13 cellular contexts compared by ENCODE assay signal in genomic region chr2:11998218-11998617, GRCh38.
DNase-seq lines count a peak whose midpoint lies in the region; ATAC-seq and TF ChIP-seq lines count a peak whose summit lies in the region.
"Had no signal": no experiment of that assay in that cellular context is flagged by ENCODE, and none has a peak within 500 bp of the region (broad histone marks: within the 10 kb centered on the region; RNA-seq: fewer than 3 reads in every experiment).

No MANE protein-coding gene starts in this region.

- peaks cover 16% of the 10 kb centered on the region for H3K4me1 Mint-ChIP-seq in memory B cell

- no peaks in the 10 kb centered on the region for H3K9me2 ChIP-seq in SK-N-SH

- no peak overlapping the region for H3K4me3 Mint-ChIP-seq in memory B cell

- CTCF ChIA-PET in SK-N-SH (lab: Yijun Ruan, JAX): interaction anchor here (0.7 to 1.0 kb wide), 2 partner anchors 17 to 23 kb away, joined by 3 to 4 read pairs; no protein-coding TSS in a partner anchor

- POLR2A ChIA-PET in SK-N-SH (lab: Yijun Ruan, JAX): no interaction called here

- no peak overlapping the region for H2AFZ ChIP-seq in SK-N-SH (ENCODE audit: low read depth)
- H2AFZ ChIP-seq: parathyroid adenoma had no signal

- peak; percentile 81 for ATAC-seq in GM18502 (IDR thresholded peaks at IDR 0.05; ENCODE audit: poor library complexity, unreplicated experiment)
- ATAC-seq in HG02610 (IDR thresholded peaks at IDR 0.05; ENCODE audit: unreplicated experiment): peak; percentile 81
- peak; percentile 76 for ATAC-seq in memory B cell (ENCODE audit: low read depth)
- no peak for ATAC-seq in GM18907 (IDR thresholded peaks at IDR 0.05; ENCODE audit: unreplicated experiment)
- ATAC-seq: HCT116 had no signal

- peaks cover 4% of the 10 kb centered on the region for H3K9me3 Mint-ChIP-seq in memory B cell

- H3K36me3 ChIP-seq in SK-N-SH (replicated peaks in 1 of 2; ENCODE audit: control insufficient read depth in 1 of 2, insufficient read depth in 2 of 2, low read length in 1 of 2): no peaks in the 10 kb centered on the region

- no peaks in the 10 kb centered on the region for H3K27me3 ChIP-seq in SK-N-SH (ENCODE audit: insufficient read depth)

- H3K4me3 ChIP-seq in SK-N-SH (ENCODE audit: low read depth in 2 of 2, low read length in 1 of 2): no peak overlapping the region

- WGBS in SK-N-SH (ENCODE audit: low lambda C conversion rate): 68% methylated on average over 2 of the region's 2 CpGs

- no peaks in the 10 kb centered on the region for H3K9me3 ChIP-seq in SK-N-SH

- no peaks in the 10 kb centered on the region; a peak in 1 of 4 replicates for H3K4me1 ChIP-seq in SK-N-SH (ENCODE audit: control insufficient read depth in 1 of 2, insufficient read depth in 2 of 2, low read depth in 1 of 2, low read length in 1 of 2)
- H3K4me1 ChIP-seq: parathyroid adenoma had no signal

- no peaks in the 10 kb centered on the region for H4K20me1 ChIP-seq in SK-N-SH (ENCODE audit: insufficient read depth)

- H3K27ac ChIP-seq in SK-N-SH (ENCODE audit: low read depth in 2 of 2, low read length in 1 of 2): no peak overlapping the region; a peak in 1 of 4 replicates
- H3K27ac ChIP-seq: parathyroid adenoma had no signal

- no peaks in the 10 kb centered on the region for H3K27me3 Mint-ChIP-seq in memory B cell

- TF ChIP-seq EP300 in SK-N-SH (IDR thresholded peaks at IDR 0.05; ENCODE audit: borderline replicate concordance in 1 of 2, low read depth in 1 of 2, low read length in 1 of 2): no peak

- TF ChIP-seq RAD21 in SK-N-SH (IDR thresholded peaks at IDR 0.05; ENCODE audit: low read length): no peak

- H3K4me2 ChIP-seq in SK-N-SH: no peak overlapping the region

- TF ChIP-seq CTCF in SK-N-SH (IDR thresholded peaks at IDR 0.05): no peak

- peaks cover 4% of the 10 kb centered on the region for H3K36me3 Mint-ChIP-seq in memory B cell

- peak overlapping the region; percentile 62 for H3K27ac Mint-ChIP-seq in memory B cell

- DNase-seq in SK-N-SH (no peak), memory B cell (ENCODE audit: low spot score in 2 of 2) (no peak), DMS79 treated with DMSO at 0.1 percent for 48 hours (lab: John Stamatoyannopoulos, UW) (no peak), mucosa of gallbladder (ENCODE audit: low spot score) (no peak)
- no peak for DNase-seq in stimulated activated CD4-positive, alpha-beta T cell treated with anti-CD3 and anti-CD28 coated beads, Interleukin-4, amount 100 ng/mL, for 24 hours
- DNase-seq: activated CD4-positive, alpha-beta T cell treated with anti-CD3 and anti-CD28 coated beads, Interleukin-2, amount 50 U/mL, for 1 hour; cerebellar nuclear complex; MM.1S had no signal

- H3F3A ChIP-seq in SK-N-SH (replicated peaks; ENCODE audit: insufficient read depth): no peaks in the 10 kb centered on the region

- no peaks in the 10 kb centered on the region for H3K79me2 ChIP-seq in SK-N-SH (ENCODE audit: insufficient read depth)
- H3K79me2 ChIP-seq: parathyroid adenoma had no signal

- no peak overlapping the region for H3K9ac ChIP-seq in SK-N-SH
- H3K9ac ChIP-seq: parathyroid adenoma had no signal

TF ChIP-seq in SK-N-SH, 30 proteins besides CTCF, POLR2A, EP300 and RAD21:
- TF ChIP-seq GABPA (IDR thresholded peaks at IDR 0.05; ENCODE audit: low read depth) (no peak), PBX3 (IDR thresholded peaks at IDR 0.05) (peak; percentile 30; the same call in 1 of the 2 replicates), REST (IDR thresholded peaks at IDR 0.05; ENCODE audit: low read depth, low read length) (no peak), SMC3 (IDR thresholded peaks at IDR 0.05; ENCODE audit: low read depth, low read length) (no peak), TEAD4 (IDR thresholded peaks at IDR 0.05; ENCODE audit: borderline replicate concordance, insufficient read depth) (peak; percentile 14; the same call in 1 of the 2 replicates), JUND (IDR thresholded peaks at IDR 0.05) (peak; percentile 18; the same call in 1 of the 2 replicates), POLR2AphosphoS5 (IDR thresholded peaks at IDR 0.05; ENCODE audit: low read depth, low read length) (no peak), USF1 (IDR thresholded peaks at IDR 0.05; ENCODE audit: borderline replicate concordance, low read depth) (no peak), TCF12 (IDR thresholded peaks at IDR 0.05) (peak; percentile 53)
